Comparison of ENCODE assay signal across 8 cellular contexts in the genomic region with DNA sequence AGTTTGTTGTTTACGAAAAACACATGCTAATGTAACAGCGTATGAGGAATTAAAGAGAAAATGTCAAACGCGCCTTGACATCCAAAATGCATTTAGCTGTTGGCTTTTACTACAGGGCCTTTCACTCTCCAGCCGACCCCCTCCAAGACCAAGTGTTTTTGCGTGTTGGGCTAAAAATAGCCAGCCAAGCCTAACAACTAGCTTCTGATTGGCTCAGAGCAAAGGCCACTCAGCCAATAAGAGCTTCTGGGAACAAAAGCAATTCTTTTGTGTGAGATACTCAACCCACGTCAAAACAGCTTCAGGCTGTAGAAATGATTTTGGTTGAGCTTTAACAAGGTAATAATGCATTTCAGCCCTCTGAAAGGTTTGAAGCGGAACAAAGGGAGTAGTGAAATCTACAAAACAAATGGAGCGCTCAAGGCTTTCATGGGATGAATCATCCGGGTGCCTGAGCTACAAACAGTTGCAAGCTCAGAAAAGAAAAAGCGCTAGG.
DNase-seq lines count a peak whose midpoint lies in the region; ATAC-seq and TF ChIP-seq lines count a peak whose summit lies in the region.

No MANE protein-coding gene starts in this region.

- H3K9me3 ChIP-seq in MG63: no peaks in the 10 kb centered on the region

- no peaks in the 10 kb centered on the region for H3K9me3 Mint-ChIP-seq in activated naive CD8-positive, alpha-beta T cell treated with anti-CD3 and anti-CD28 coated beads for 36 hours

- CTCF ChIA-PET in GM10248 (lab: Yijun Ruan, JAX): interaction anchor here (0.9 to 4.6 kb wide), 56 partner anchors 9 to 1977 kb away, joined by 3 to 68 read pairs (median 6); partner anchors contain the start of gene BTG1

- peaks cover 14% of the 10 kb centered on the region for H3K27me3 Mint-ChIP-seq in activated naive CD8-positive, alpha-beta T cell treated with anti-CD3 and anti-CD28 coated beads for 36 hours

- no peaks in the 10 kb centered on the region for H3K36me3 Mint-ChIP-seq in activated naive CD8-positive, alpha-beta T cell treated with anti-CD3 and anti-CD28 coated beads for 36 hours

- no peak overlapping the region for H3K27ac Mint-ChIP-seq in activated naive CD8-positive, alpha-beta T cell treated with anti-CD3 and anti-CD28 coated beads for 36 hours

- no peaks in the 10 kb centered on the region for H3K27me3 ChIP-seq in MG63

- peak overlapping the region; percentile 45 for H3K4me3 ChIP-seq in MG63

- no peaks in the 10 kb centered on the region for H3K36me3 ChIP-seq in MG63

- peak; percentile 50 for ATAC-seq in GM21786 (IDR thresholded peaks at IDR 0.05; ENCODE audit: unreplicated experiment)

- H3K4me3 Mint-ChIP-seq in activated naive CD8-positive, alpha-beta T cell treated with anti-CD3 and anti-CD28 coated beads for 36 hours: peak overlapping the region; percentile 83

- peaks cover 8% of the 10 kb centered on the region for H3K4me1 Mint-ChIP-seq in activated naive CD8-positive, alpha-beta T cell treated with anti-CD3 and anti-CD28 coated beads for 36 hours

- peak; percentile 24 for DNase-seq in GM10248 (ENCODE audit: extremely low spot score)
- peak; percentile 59 for DNase-seq in MG63
- peak; percentile 9 for DNase-seq in activated naive CD8-positive, alpha-beta T cell treated with anti-CD3 and anti-CD28 coated beads for 36 hours
- DNase-seq in glomerular endothelial cell (ENCODE audit: extremely low read depth, low read depth, low spot score): peak; percentile 82
- DNase-seq in non-pigmented ciliary epithelial cell (ENCODE audit: low read depth): peak; percentile 58
- DNase-seq in COR-L47 (lab: John Stamatoyannopoulos, UW): no peak
- no peak for DNase-seq in DMS153 treated with DMSO at 0.1 percent for 48 hours (lab: John Stamatoyannopoulos, UW; ENCODE audit: unreplicated experiment)

- POLR2A ChIA-PET in GM10248 (lab: Yijun Ruan, JAX): interaction anchor here (1.3 to 1.7 kb wide), 2 partner anchors 760 to 764 kb away, joined by 4 to 6 read pairs; partner anchors contain the start of gene BTG1

- TF ChIP-seq CTCF in GM10248 (IDR thresholded peaks at IDR 0.05; ENCODE audit: control extremely low read depth, extremely low read depth, low read depth, missing control alignments): no peak

Comparison
In these comparisons a context has a peak if more than half of its experiments do, and no peak if none do; other contexts are left out.
1. DNase-seq: peak in GM10248 (single experiment), MG63 (single experiment), activated naive CD8-positive, alpha-beta T cell treated with anti-CD3 and anti-CD28 coated beads for 36 hours (single experiment), glomerular endothelial cell (single experiment) and non-pigmented ciliary epithelial cell (single experiment); none in COR-L47 (single experiment) and DMS153 treated with DMSO at 0.1 percent for 48 hours (single experiment).